Comparison of ENCODE assay signal across 8 cellular contexts in genomic region chr4:87005690-87006461, GRCh38.
DNase-seq lines count a peak whose midpoint lies in the region; ATAC-seq, FAIRE-seq and TF ChIP-seq lines count a peak whose summit lies in the region.

No MANE protein-coding gene starts in this region.

- no peaks in the 10 kb centered on the region for H3F3A ChIP-seq in OCI-LY1 (ENCODE audit: insufficient read depth, low read length)

- no peaks in the 10 kb centered on the region for H3K9me3 Mint-ChIP-seq in astrocyte (ENCODE audit: unreplicated experiment)

- H2AFZ ChIP-seq in OCI-LY1 (ENCODE audit: low read length) (no peak overlapping the region), astrocyte (ENCODE audit: low read depth, low read length) (peak overlapping the region; percentile 66)

- H3K36me3 ChIP-seq in HEK293 (ENCODE audit: control insufficient read depth in 2 of 2, insufficient read depth in 1 of 2, low read length in 2 of 2): no peaks in the 10 kb centered on the region
- no peaks in the 10 kb centered on the region for H3K36me3 ChIP-seq in OCI-LY1 (ENCODE audit: insufficient read depth, low read length)
- no peaks in the 10 kb centered on the region for H3K36me3 ChIP-seq in astrocyte (ENCODE audit: insufficient read depth, low read length)

- no peak for FAIRE-seq in astrocyte (lab: Jason Lieb, UNC)

- no peaks in the 10 kb centered on the region for H4K20me1 ChIP-seq in OCI-LY1 (ENCODE audit: insufficient read depth, low read length)
- peaks cover 22% of the 10 kb centered on the region for H4K20me1 ChIP-seq in astrocyte (ENCODE audit: insufficient read depth, low read length)

- DNase-seq in GF-D8 (lab: John Stamatoyannopoulos, UW) (peak; percentile 41), astrocyte (ENCODE audit: low read depth) (no peak)
- peak; percentile 15 to 18 for DNase-seq in stimulated activated CD4-positive, alpha-beta T cell treated with anti-CD3 and anti-CD28 coated beads, Interleukin-4, amount 100 ng/mL, for 4 hours

- H3K9me3 ChIP-seq in HEK293 (ENCODE audit: control insufficient read depth, insufficient read depth, low read depth, low read length) (no peaks in the 10 kb centered on the region), OCI-LY1 (ENCODE audit: low read length) (no peaks in the 10 kb centered on the region), astrocyte (ENCODE audit: insufficient read depth, low read depth, low read length) (no peaks in the 10 kb centered on the region)

- CTCF ChIA-PET in HEK293 (lab: Yijun Ruan, JAX): interaction anchor here (2.3 to 3.6 kb wide), 2 partner anchors 71 to 83 kb away, joined by 8 to 18 read pairs; partner anchors contain the start of gene AFF1

- H3K4me1 ChIP-seq in HEK293 (ENCODE audit: control insufficient read depth, insufficient read depth, low read length) (no peaks in the 10 kb centered on the region), OCI-LY1 (ENCODE audit: insufficient read depth, low read length, severe bottlenecking) (peaks cover 29% of the 10 kb centered on the region), astrocyte (ENCODE audit: insufficient read depth, low read length) (peaks cover 15% of the 10 kb centered on the region)

- H3K4me3 ChIP-seq in HEK293 (ENCODE audit: low read depth, low read length) (peak overlapping the region; percentile 58), OCI-LY1 (ENCODE audit: low read depth, low read length, poor library complexity, severe bottlenecking) (peak overlapping the region; percentile 75), astrocyte (ENCODE audit: insufficient read depth, low read depth, low read length) (peak overlapping the region; percentile 96)

- POLR2A ChIA-PET in HEK293 (lab: Yijun Ruan, JAX): interaction anchor here (0.6 to 3.3 kb wide), 14 partner anchors 9 to 218 kb away, joined by 3 to 69 read pairs (median 4); partner anchors contain the start of gene AFF1

- H3K27ac Mint-ChIP-seq in astrocyte (ENCODE audit: unreplicated experiment): peak overlapping the region; percentile 77

- H3K27ac ChIP-seq in HEK293 (ENCODE audit: extremely low read depth, low read depth, low read length) (peak overlapping the region; percentile 95), OCI-LY1 (ENCODE audit: low read depth, low read length, poor library complexity, severe bottlenecking) (peak overlapping the region; percentile 39), astrocyte (ENCODE audit: low read depth, low read length) (peak overlapping the region; percentile 98), layer of hippocampus (ENCODE audit: low read depth, low read length) (peak overlapping the region; percentile 98)

- ATAC-seq in HG02759 (IDR thresholded peaks at IDR 0.05; ENCODE audit: unreplicated experiment) (no peak), HG03045 (IDR thresholded peaks at IDR 0.05; ENCODE audit: unreplicated experiment) (no peak)

- H3K27me3 ChIP-seq in OCI-LY1 (ENCODE audit: insufficient read depth, low read length): no peaks in the 10 kb centered on the region
- no peaks in the 10 kb centered on the region for H3K27me3 ChIP-seq in astrocyte (ENCODE audit: insufficient read depth, low read length)
- H3K27me3 ChIP-seq in layer of hippocampus (ENCODE audit: control insufficient read depth, insufficient read depth, low read length): no peaks in the 10 kb centered on the region

- no peaks in the 10 kb centered on the region for H3K27me3 Mint-ChIP-seq in astrocyte (ENCODE audit: low read depth, unreplicated experiment)

- H3K36me3 Mint-ChIP-seq in astrocyte (ENCODE audit: low read depth, unreplicated experiment): peaks cover 2% of the 10 kb centered on the region

- H3K9ac ChIP-seq in OCI-LY1 (ENCODE audit: low read length) (peak overlapping the region; percentile 64), astrocyte (ENCODE audit: low read length) (peak overlapping the region; percentile 93)

- H3K4me2 ChIP-seq in OCI-LY1 (ENCODE audit: low read length): peak overlapping the region; percentile 74
- peak overlapping the region; percentile 97 for H3K4me2 ChIP-seq in astrocyte (ENCODE audit: low read length)

- H3K4me3 Mint-ChIP-seq in astrocyte (ENCODE audit: unreplicated experiment): peak overlapping the region; percentile 97

- no peaks in the 10 kb centered on the region for H3K9me2 ChIP-seq in OCI-LY1 (ENCODE audit: low read depth, low read length)

- H3K79me2 ChIP-seq in OCI-LY1 (ENCODE audit: insufficient read depth, low read length) (no peaks in the 10 kb centered on the region), astrocyte (ENCODE audit: insufficient read depth, low read length) (peaks cover 29% of the 10 kb centered on the region)

- TF ChIP-seq CTCF in HEK293 (tag by site-specific recombination; IDR thresholded peaks at IDR 0.05) (no peak), OCI-LY1 (IDR thresholded peaks at IDR 0.05; ENCODE audit: low read length) (no peak), astrocyte (IDR thresholded peaks at IDR 0.05; ENCODE audit: insufficient read depth, low read depth, low read length) (no peak)

- H3K4me1 Mint-ChIP-seq in astrocyte (ENCODE audit: low read depth, unreplicated experiment): peaks cover 25% of the 10 kb centered on the region

TF ChIP-seq in HEK293, 187 proteins besides CTCF, POLR2A, EP300 and RAD21:
- TF ChIP-seq ZNF366 (tag by site-specific recombination; conservative IDR thresholded peaks at IDR 0.05) (peak; percentile 80), OSR2 (tag by site-specific recombination; IDR thresholded peaks at IDR 0.05) (peak; percentile 36; the same call in 1 of the 2 replicates), TRIM28 (IDR thresholded peaks at IDR 0.05; ENCODE audit: borderline replicate concordance, low read length) (peak; percentile 59; the same call in 1 of the 2 replicates), ZNF571 (tag by site-specific recombination; IDR thresholded peaks at IDR 0.05) (no peak), SALL2 (tag by site-specific recombination; IDR thresholded peaks at IDR 0.05; ENCODE audit: borderline replicate concordance) (no peak), ZNF473 (tag by site-specific recombination; IDR thresholded peaks at IDR 0.05) (no peak), TCF7L2 (IDR thresholded peaks at IDR 0.05; ENCODE audit: borderline replicate concordance, low read depth, low read length) (0 out of 2 replicates have a peak, but pooled peaks have one; percentile 40), SCRT1 (tag by site-specific recombination; IDR thresholded peaks at IDR 0.05; ENCODE audit: borderline replicate concordance) (no peak), KLF1 (tag by site-specific recombination; IDR thresholded peaks at IDR 0.05) (no peak), SP3 (tag by site-specific recombination; IDR thresholded peaks at IDR 0.05) (no peak), ZNF335 (tag by site-specific recombination; conservative IDR thresholded peaks at IDR 0.05) (peak; percentile 35; the same call in 1 of the 2 replicates)

Comparison
In these comparisons a context has a peak if more than half of its experiments do, and no peak if none do; other contexts are left out.
1. H3K27ac ChIP-seq: peak in every context shown above with its lines; median percentile 98 in astrocyte; 98 in layer of hippocampus; 95 in HEK293; 39 in OCI-LY1.